14 cellular contexts compared by ENCODE assay signal in the genomic region with DNA sequence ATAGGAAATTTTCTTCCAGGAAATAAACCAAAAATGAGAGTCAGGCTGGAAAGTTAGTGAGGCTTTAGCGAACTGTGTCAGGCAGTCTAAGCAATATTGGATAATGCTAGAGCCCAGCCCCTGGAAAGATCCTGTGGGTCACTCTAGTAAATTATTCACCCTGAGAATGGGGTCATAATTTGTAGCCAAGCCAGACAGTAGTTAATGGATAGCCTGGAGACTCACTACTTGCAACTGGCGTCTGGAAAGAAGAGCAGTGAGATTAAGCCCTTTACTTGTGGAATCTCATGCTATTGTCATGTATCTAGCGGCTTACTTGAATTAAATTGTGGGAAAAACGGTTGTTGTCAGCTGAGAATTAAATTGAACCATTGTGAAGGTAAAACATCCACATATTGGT. TPM values are rescaled to one million over a fixed set of nuclear protein-coding genes. Genes with fewer than 3 reads are reported as not detected.
DNase-seq lines count a peak whose midpoint lies in the region; ATAC-seq, FAIRE-seq and TF ChIP-seq lines count a peak whose summit lies in the region.
"Not testable (repeated sequence)": the region's sequence is repeated elsewhere in the genome, so short reads cannot be mapped to it uniquely, and the experiment has no call there.
"Had no signal": no experiment of that assay in that cellular context is flagged by ENCODE, and none has a peak within 500 bp of the region (broad histone marks: within the 10 kb centered on the region; RNA-seq: fewer than 3 reads in every experiment).

No MANE protein-coding gene starts in this region.

- not testable (repeated sequence) for ATAC-seq in GM12878
- ATAC-seq in left lobe of liver (peak; percentile 85), pancreas (peak; percentile 91 to 96 (median 94))

- not testable (repeated sequence) for H3K4me3 ChIP-seq in GM12878; hepatocyte; mesenchymal stem cell (ENCODE audit: insufficient read depth in 1 of 2, low read depth in 1 of 2, low read length in 2 of 2); pancreas

- POLR2A ChIA-PET in GM12878 (lab: Charles Lee) = not testable (repeated sequence)

- not testable (repeated sequence) for BruUV-seq in Calu3 (replicated peaks; lab: Mats Ljungman, UMichigan); GM12878 (replicated peaks; lab: Mats Ljungman, UMichigan)

- H3K4me1 ChIP-seq in GM12878 (ENCODE audit: control insufficient read depth, insufficient read depth, low read length); hepatocyte (ENCODE audit: insufficient read depth); mesenchymal stem cell (ENCODE audit: control insufficient read depth, insufficient read depth, low read depth, low read length): not testable (repeated sequence)
- peaks cover 16 to 24% (median 20%) of the 10 kb centered on the region in 3 donors for H3K4me1 ChIP-seq in pancreas

- not testable (repeated sequence) for H3K79me1 ChIP-seq in mesenchymal stem cell (replicated peaks; ENCODE audit: low read length, poor library complexity, severe bottlenecking)

- H3K14ac ChIP-seq in mesenchymal stem cell (ENCODE audit: low read length in 2 of 2) = not testable (repeated sequence)

- in situ Hi-C loops in GM12878 (cut with MboI) = loop anchor here (25.0 kb wide), 1 partner anchor 679 kb away; no protein-coding TSS in a partner anchor

- H3K18ac ChIP-seq in mesenchymal stem cell (ENCODE audit: low read depth in 1 of 2, low read length in 2 of 2) = not testable (repeated sequence)

- not testable (repeated sequence) for H2BK15ac ChIP-seq in mesenchymal stem cell (ENCODE audit: low read depth, poor library complexity, severe bottlenecking)

- TF ChIP-seq EP300 in GM12878 (IDR thresholded peaks at IDR 0.05; ENCODE audit: borderline replicate concordance in 1 of 2, control insufficient read depth in 1 of 2, low read depth in 2 of 2, low read length in 2 of 2) = not testable (repeated sequence)

- not testable (repeated sequence) for H4K8ac ChIP-seq in mesenchymal stem cell (ENCODE audit: low read length)

- H4K20me1 ChIP-seq in GM12878 (ENCODE audit: control insufficient read depth, insufficient read depth); hepatocyte (ENCODE audit: insufficient read depth, poor library complexity, severe bottlenecking): not testable (repeated sequence)

- not testable (repeated sequence) for H4K91ac ChIP-seq in mesenchymal stem cell (ENCODE audit: low read length)

- peak overlapping the region; percentile 28 for H3K4me3 Mint-ChIP-seq in Calu3 (ENCODE audit: low read depth, unreplicated experiment)

- intact Hi-C loops in Calu3 (cut with micrococcal nuclease; ENCODE audit: unreplicated experiment) = loop anchor here (5.0 kb wide), 4 partner anchors 49 to 514 kb away; no protein-coding TSS in a partner anchor
- intact Hi-C loops in GM12878 (cut with micrococcal nuclease; ENCODE audit: unreplicated experiment) = not testable (repeated sequence)
- intact Hi-C loops in pancreas (cut with DNase I) = loop anchor here in 1 of 3 donors (10.0 kb wide), 1 partner anchor 292 kb away; no protein-coding TSS in a partner anchor

- not testable (repeated sequence) for TF ChIP-seq CTCF in Calu3 (IDR thresholded peaks at IDR 0.05; ENCODE audit: unreplicated experiment); GM12878 (IDR thresholded peaks at IDR 0.05 in 2 of 3, conservative IDR thresholded peaks at IDR 0.05 in 1 of 3; ENCODE audit: control insufficient read depth in 2 of 3, extremely low read depth in 1 of 3, insufficient read depth in 1 of 3, low read depth in 3 of 3, low read length in 3 of 3); hepatocyte (IDR thresholded peaks at IDR 0.05; ENCODE audit: poor library complexity); pancreas (IDR thresholded peaks at IDR 0.05)

- H3K27ac ChIP-seq in GM12878 (ENCODE audit: control insufficient read depth, insufficient read depth) = not testable (repeated sequence)
- peak overlapping the region; percentile 27 for H3K27ac ChIP-seq in hepatocyte
- H3K27ac ChIP-seq in mesenchymal stem cell (ENCODE audit: low read length, poor library complexity, severe bottlenecking) = peak overlapping the region; percentile 63
- peak overlapping the region; percentile 26 to 86 (median 54) for H3K27ac ChIP-seq in pancreas

- H3K4ac ChIP-seq in mesenchymal stem cell (ENCODE audit: low read depth in 1 of 2, low read length in 2 of 2) = not testable (repeated sequence)

- H2BK12ac ChIP-seq in mesenchymal stem cell (ENCODE audit: low read length in 2 of 2) = not testable (repeated sequence)

- H3K27me3 Mint-ChIP-seq in Calu3 (ENCODE audit: unreplicated experiment) = not testable (repeated sequence)

- H3K23ac ChIP-seq in mesenchymal stem cell (ENCODE audit: low read length in 2 of 2) = not testable (repeated sequence)

- peak; percentile 59 for FAIRE-seq in GM12878 (lab: Jason Lieb, UNC)
- FAIRE-seq in pancreas (lab: Jason Lieb, UNC) = not testable (repeated sequence)

- H3K36me3 ChIP-seq in GM12878 (ENCODE audit: control insufficient read depth in 2 of 2, insufficient read depth in 2 of 2, low read length in 1 of 2); hepatocyte (replicated peaks; ENCODE audit: insufficient read depth, low read depth); mesenchymal stem cell (ENCODE audit: control insufficient read depth in 1 of 2, insufficient read depth in 2 of 2, low read depth in 1 of 2, low read length in 2 of 2); pancreas: not testable (repeated sequence)

- H2BK5ac ChIP-seq in mesenchymal stem cell (ENCODE audit: low read depth, low read length, poor library complexity, severe bottlenecking) = not testable (repeated sequence)

- not testable (repeated sequence) for H2BK120ac ChIP-seq in mesenchymal stem cell (ENCODE audit: low read depth, low read length)

- not testable (repeated sequence) for H2AFZ ChIP-seq in GM12878 (ENCODE audit: control insufficient read depth, low read depth, low read length); hepatocyte; mesenchymal stem cell (ENCODE audit: low read depth, low read length)

- not testable (repeated sequence) for H3K36me3 Mint-ChIP-seq in Calu3 (ENCODE audit: insufficient read depth, unreplicated experiment)

- TF ChIP-seq RAD21 in GM12878 (IDR thresholded peaks at IDR 0.05; ENCODE audit: insufficient read depth, low read depth, low read length) = not testable (repeated sequence)

- RAD21 ChIA-PET in GM12878 (lab: Charles Lee; ENCODE audit: unreplicated experiment) = not testable (repeated sequence)

- H3K9ac ChIP-seq in GM12878 (ENCODE audit: control insufficient read depth, insufficient read depth, low read length); mesenchymal stem cell (ENCODE audit: low read length): not testable (repeated sequence)

- peak; percentile 17 for DNase-seq in Calu3
- not testable (repeated sequence) for DNase-seq in GM12878 (ENCODE audit: low read depth, low spot score); hepatocyte (ENCODE audit: low spot score); mesenchymal stem cell
- peak; percentile 63 for DNase-seq in kidney glomerular epithelial cell (lab: John Stamatoyannopoulos, UW)
- peak; percentile 66 for DNase-seq in left lobe of liver (ENCODE audit: low spot score)
- peak in 3 of 6 donors; percentile 23 to 32 (median 29) for DNase-seq in pancreas

- not testable (repeated sequence) for H3K9me2 ChIP-seq in hepatocyte (replicated peaks; ENCODE audit: insufficient read depth)

- not testable (repeated sequence) for H3K27me3 ChIP-seq in GM12878 (replicated peaks in 1 of 2; ENCODE audit: control insufficient read depth in 2 of 2, insufficient read depth in 2 of 2, low read length in 1 of 2); hepatocyte; mesenchymal stem cell (ENCODE audit: control insufficient read depth in 1 of 2, insufficient read depth in 1 of 2, low read length in 2 of 2); pancreas

- H3K4me2 ChIP-seq in GM12878 (ENCODE audit: control insufficient read depth, insufficient read depth); mesenchymal stem cell (ENCODE audit: low read length, poor library complexity, severe bottlenecking): not testable (repeated sequence)
- H3K4me2 ChIP-seq in hepatocyte = peak overlapping the region; percentile 1

- not testable (repeated sequence) for TF ChIP-seq POLR2A in GM12878 (IDR thresholded peaks at IDR 0.05; ENCODE audit: low read depth, low read length)

- peak overlapping the region; percentile 33 for H3K27ac Mint-ChIP-seq in Calu3 (ENCODE audit: unreplicated experiment)

- not testable (repeated sequence) for H3K9me3 Mint-ChIP-seq in Calu3 (ENCODE audit: low read depth, unreplicated experiment)

- CTCF ChIA-PET in Calu3 (lab: Charles Lee) = not testable (repeated sequence)
- CTCF ChIA-PET in GM12878 (lab: Yijun Ruan, JAX) = interaction anchor here (1.2 kb wide), 1 partner anchor 8 kb away, joined by 4 read pairs; no protein-coding TSS in a partner anchor

- H3K4me1 Mint-ChIP-seq in Calu3 (ENCODE audit: low read depth, unreplicated experiment) = peaks cover 18% of the 10 kb centered on the region

- not testable (repeated sequence) for H3K9me3 ChIP-seq in GM12878 (replicated peaks; ENCODE audit: control insufficient read depth, insufficient read depth, low read length); hepatocyte (ENCODE audit: low read depth); mesenchymal stem cell (ENCODE audit: control insufficient read depth, low read length); pancreas

- not testable (repeated sequence) for H2AK5ac ChIP-seq in mesenchymal stem cell (ENCODE audit: low read length, severe bottlenecking)

- WGBS in GM12878 (ENCODE audit: insufficient coverage, insufficient replicate concordance, low lambda C conversion rate, missing lambda C conversion rate) = 1% methylated on average over 4 of the region's 4 CpGs
- 75% methylated on average over 4 of the region's 4 CpGs for WGBS in hepatocyte (ENCODE audit: low lambda C conversion rate, missing lambda C conversion rate)
- 81% methylated on average over 4 of the region's 4 CpGs for WGBS in mesenchymal stem cell
- WGBS in pancreas, 2 donors = 27 to 29% methylated on average over 4 of the region's 4 CpGs

- H3K79me2 ChIP-seq in GM12878 (ENCODE audit: control insufficient read depth, insufficient read depth, low read length); hepatocyte: not testable (repeated sequence)

- SMC1A ChIA-PET in GM12878 (lab: Charles Lee; ENCODE audit: uncharacterized antibody, unreplicated experiment) = not testable (repeated sequence)

RNA-seq across cellular contexts. Expression of a gene that starts 48.2 kb away (rescaled TPM):
- total RNA-seq in Calu3 (2022) = not detected in 2 replicates
- total RNA-seq in GM12878 (2013; cell fraction: nucleolus; rRNA removed) = not detected in 2 replicates
- total RNA-seq in GM12878 (2014; rRNA removed) = not detected in 2 replicates
- not detected in 2 replicates for total RNA-seq in GM12878 (2014; rRNA removed; fragmentation: Illumina TruSeq; extraction: Trizol)
- not detected in 2 replicates for total RNA-seq in GM12878 (2021)
- not detected for polyA plus RNA-seq in GM12878 (2011; ENCODE audit: low read depth)
- not detected in 2 replicates for polyA plus RNA-seq in GM12878 (2011; rRNA removed)
- polyA plus RNA-seq in GM12878 (2011; cell fraction: cytosol; rRNA removed) = not detected in 2 replicates
- not detected in 2 replicates for polyA plus RNA-seq in GM12878 (2011; cell fraction: nucleus; rRNA removed)
- not detected in 2 replicates for polyA plus RNA-seq in GM12878 (2012)
- not detected in 2 replicates for polyA plus RNA-seq in GM12878 (2014; fragmentation: Illumina TruSeq; extraction: Trizol)
- not detected for polyA plus RNA-seq in GM12878 (2014; fragmentation: Nextera tagmentation; extraction: Ambion mirVana)
- polyA plus RNA-seq in GM12878 (2014; rRNA removed) = not detected in 2 replicates
- not detected for polyA plus RNA-seq in GM12878 (2016; fragmentation: Nextera tagmentation; extraction: Ambion mirVana)
- polyA minus RNA-seq in GM12878 (2011; rRNA and poly(A)+ RNA removed) = not detected in 2 replicates
- polyA minus RNA-seq in GM12878 (2011; cell fraction: cytosol; rRNA and poly(A)+ RNA removed) = not detected in 2 replicates
- not detected in 2 replicates for polyA minus RNA-seq in GM12878 (2011; cell fraction: nucleus; rRNA and poly(A)+ RNA removed)
- total RNA-seq in hepatocyte = 17.1 and 19.5 TPM in 2 replicates
- polyA plus RNA-seq in hepatocyte = 1.2 and 3.2 TPM in 2 replicates
- 0.25 TPM for total RNA-seq in left lobe of liver
- not detected for polyA plus RNA-seq in mesenchymal stem cell (2013, experiment 1 of 2)
- polyA plus RNA-seq in mesenchymal stem cell (2013, experiment 2 of 2) = not detected
- total RNA-seq in pancreas = not detected
- polyA plus RNA-seq in pancreas = not detected
- total RNA-seq: A172; CD4-positive, CD25-positive, alpha-beta regulatory T cell; CD8-positive, alpha-beta memory T cell; Daoy; H7; HFFc6 had no signal
- polyA plus RNA-seq: CD4-positive, CD25-positive, alpha-beta regulatory T cell; CD8-positive, alpha-beta memory T cell; IgD-negative memory B cell had no signal

Comparison
In these comparisons a context has a peak if more than half of its experiments do, and no peak if none do; other contexts are left out.
1. RNA of a gene that starts 48.2 kb away (total RNA-seq): 17.1 to 19.5 TPM in hepatocyte; 0.25 TPM in left lobe of liver (single experiment), not detected in Calu3, not detected in GM12878 and not detected in pancreas; every median in the first group is over 10 times any median in the second.